In the genomic region with DNA sequence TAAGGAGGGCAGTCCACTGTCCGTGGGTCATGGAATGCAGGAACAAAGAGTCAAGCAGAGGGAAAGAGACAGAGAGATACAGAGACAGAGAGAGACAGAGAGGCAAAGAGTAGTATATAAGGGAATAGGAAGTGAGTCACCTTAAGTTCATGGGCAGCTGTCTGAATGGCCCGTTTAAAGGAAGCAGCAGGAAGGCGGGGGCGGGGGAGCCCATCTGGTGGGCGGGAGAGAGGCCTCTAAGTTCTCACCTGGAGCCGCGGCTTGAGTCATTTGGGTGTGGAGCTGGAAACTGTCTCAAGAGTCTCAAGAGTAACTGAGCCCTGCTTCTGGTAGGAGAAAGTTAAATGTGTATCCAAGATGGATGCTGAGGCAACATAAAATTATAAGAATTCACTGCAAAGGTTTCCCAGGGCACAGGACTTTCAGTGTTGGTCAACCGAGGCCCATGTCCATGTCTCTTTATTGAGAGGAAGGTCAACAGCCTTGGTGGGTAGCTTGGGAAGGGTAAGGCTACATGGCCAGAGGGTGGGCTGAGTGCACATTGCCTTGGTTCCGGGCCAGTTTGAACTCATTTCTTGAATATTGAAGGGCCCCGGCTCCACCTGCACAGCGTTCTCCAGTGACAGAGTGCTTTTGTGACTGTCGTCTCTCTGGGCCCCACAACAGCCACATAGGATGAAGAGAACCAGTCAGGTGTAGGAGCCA, we compare ENCODE assay signal across 11 cellular contexts.
DNase-seq lines count a peak whose midpoint lies in the region; ATAC-seq, FAIRE-seq and TF ChIP-seq lines count a peak whose summit lies in the region.
"Had no signal": no experiment of that assay in that cellular context is flagged by ENCODE, and none has a peak within 500 bp of the region (broad histone marks: within the 10 kb centered on the region; RNA-seq: fewer than 3 reads in every experiment).

No MANE protein-coding gene starts in this region.

- H3K27me3 Mint-ChIP-seq in T-helper 1 cell treated with Interleukin-12 subunit alpha and Interleukin-12 subunit beta and Interleukin-4 antibody, amounts not matched to agents 30 μg/mL and 1 μg/mL, for 36 hours (ENCODE audit: low read depth) = no peaks in the 10 kb centered on the region

- H3K4me1 ChIP-seq in upper lobe of left lung = peaks cover 0 to 2% (median 0%) of the 10 kb centered on the region in 4 donors

- ATAC-seq in upper lobe of left lung (ENCODE audit: low FRiP score in 2 of 2) = no peak

- H3K36me3 ChIP-seq in bronchial epithelial cell (ENCODE audit: control insufficient read depth, insufficient read depth, low read length) (no peaks in the 10 kb centered on the region), upper lobe of left lung (no peaks in the 10 kb centered on the region)

- no peak for TF ChIP-seq POLR2A in upper lobe of left lung (IDR thresholded peaks at IDR 0.05)

- no peak overlapping the region for H3K27ac Mint-ChIP-seq in T-helper 1 cell treated with Interleukin-12 subunit alpha and Interleukin-12 subunit beta and Interleukin-4 antibody, amounts not matched to agents 30 μg/mL and 1 μg/mL, for 36 hours
- H3K27ac Mint-ChIP-seq: nephron had no signal

- H3K27me3 ChIP-seq in bronchial epithelial cell (ENCODE audit: control insufficient read depth, insufficient read depth, low read length) = no peaks in the 10 kb centered on the region
- H3K27me3 ChIP-seq in upper lobe of left lung = no peaks in the 10 kb centered on the region

- no peak for TF ChIP-seq CTCF in bronchial epithelial cell (IDR thresholded peaks at IDR 0.05; ENCODE audit: insufficient read depth, low read length, severe bottlenecking)
- TF ChIP-seq CTCF in upper lobe of left lung (IDR thresholded peaks at IDR 0.05) = no peak

- peak; percentile 80 for FAIRE-seq in bronchial epithelial cell (lab: Jason Lieb, UNC)

- H3K4me1 Mint-ChIP-seq in T-helper 1 cell treated with Interleukin-12 subunit alpha and Interleukin-12 subunit beta and Interleukin-4 antibody, amounts not matched to agents 30 μg/mL and 1 μg/mL, for 36 hours (ENCODE audit: low read depth) = peaks cover 9% of the 10 kb centered on the region

- DNase-seq in HPDE6-E6E7 (ENCODE audit: extremely low spot score) = peak; percentile 81
- DNase-seq in bronchial epithelial cell (ENCODE audit: low read depth) = peak; percentile 96
- DNase-seq in stimulated activated CD4-positive, alpha-beta T cell treated with anti-CD3 and anti-CD28 coated beads, Interleukin-2, amount 100 ng/mL, for 48 hours = peak; percentile 28 to 52
- no peak for DNase-seq in AG08395 (ENCODE audit: low spot score)
- DNase-seq in RPMI8226 = no peak
- DNase-seq in putamen (ENCODE audit: low spot score) = no peak
- DNase-seq in upper lobe of left lung = no peak
- DNase-seq: hypothalamus, NCI-H446 had no signal

- TF ChIP-seq EP300 in upper lobe of left lung (IDR thresholded peaks at IDR 0.05) = no peak

- peaks cover 2% of the 10 kb centered on the region for H3K36me3 Mint-ChIP-seq in T-helper 1 cell treated with Interleukin-12 subunit alpha and Interleukin-12 subunit beta and Interleukin-4 antibody, amounts not matched to agents 30 μg/mL and 1 μg/mL, for 36 hours (ENCODE audit: low read depth)

- 66 to 80% methylated on average over 12 of the region's 12 CpGs for WGBS in upper lobe of left lung, 2 donors

- peak overlapping the region; percentile 6 for H3K4me3 Mint-ChIP-seq in T-helper 1 cell treated with Interleukin-12 subunit alpha and Interleukin-12 subunit beta and Interleukin-4 antibody, amounts not matched to agents 30 μg/mL and 1 μg/mL, for 36 hours
- H3K4me3 Mint-ChIP-seq: nephron had no signal

- H3K9me3 ChIP-seq in upper lobe of left lung = no peaks in the 10 kb centered on the region

- no peak overlapping the region for H3K27ac ChIP-seq in upper lobe of left lung

- H3K9me3 Mint-ChIP-seq in T-helper 1 cell treated with Interleukin-12 subunit alpha and Interleukin-12 subunit beta and Interleukin-4 antibody, amounts not matched to agents 30 μg/mL and 1 μg/mL, for 36 hours = peaks cover 8% of the 10 kb centered on the region

- H3K4me3 ChIP-seq in bronchial epithelial cell (ENCODE audit: low read depth, low read length) = no peak overlapping the region
- H3K4me3 ChIP-seq in upper lobe of left lung = no peak overlapping the region

Comparison
In these comparisons a context has a peak if more than half of its experiments do, and no peak if none do; other contexts are left out.
1. DNase-seq: peak in HPDE6-E6E7 (single experiment), bronchial epithelial cell (single experiment) and stimulated activated CD4-positive, alpha-beta T cell treated with anti-CD3 and anti-CD28 coated beads, Interleukin-2, amount 100 ng/mL, for 48 hours (2 of 2); none in AG08395 (single experiment), RPMI8226 (single experiment), putamen (single experiment) and upper lobe of left lung (0 of 2).